In genomic region chr17:2396568-2397246, GRCh38 we compare ENCODE assay signal across 8 cellular contexts. TPM values are rescaled to one million over a fixed set of nuclear protein-coding genes. Genes with fewer than 3 reads are reported as not detected.
DNase-seq lines count a peak whose midpoint lies in the region; ATAC-seq and TF ChIP-seq lines count a peak whose summit lies in the region.

No MANE protein-coding gene starts in this region.

- H3K4me1 ChIP-seq in esophagus muscularis mucosa: peaks cover 56 to 64% (median 61%) of the 10 kb centered on the region in 4 donors
- H3K4me1 ChIP-seq in mucosa of rectum (ENCODE audit: control insufficient read depth in 2 of 2, insufficient read depth in 2 of 2, low read length in 2 of 2): peaks cover 55 to 62% of the 10 kb centered on the region in 2 donors

- no peak for TF ChIP-seq CTCF in GM20000 (IDR thresholded peaks at IDR 0.05; ENCODE audit: extremely low read depth, missing control alignments)
- TF ChIP-seq CTCF in esophagus muscularis mucosa (IDR thresholded peaks at IDR 0.05): peak in 1 of 3 experiments; percentile 10

- WGBS in esophagus muscularis mucosa: no CpG with 5 or more reads among the region's 34 CpGs

- ATAC-seq in HG02840 (IDR thresholded peaks at IDR 0.05; ENCODE audit: low FRiP score, unreplicated experiment): no peak

- H3K27me3 ChIP-seq in esophagus muscularis mucosa (peaks cover 0 to 5% (median 0%) of the 10 kb centered on the region in 4 donors), mucosa of rectum (ENCODE audit: control insufficient read depth in 2 of 2, insufficient read depth in 2 of 2, low read length in 2 of 2) (no peaks in the 10 kb centered on the region)

- H3K9me3 ChIP-seq in esophagus muscularis mucosa (no peaks in the 10 kb centered on the region), mucosa of rectum (ENCODE audit: control insufficient read depth in 2 of 2, low read length in 2 of 2) (no peaks in the 10 kb centered on the region)

- H3K36me3 ChIP-seq in esophagus muscularis mucosa (peaks cover 0 to 4% (median 0%) of the 10 kb centered on the region in 4 donors), mucosa of rectum (ENCODE audit: control insufficient read depth in 2 of 2, insufficient read depth in 2 of 2, low read length in 2 of 2) (no peaks in the 10 kb centered on the region)

- H3K4me3 ChIP-seq in esophagus muscularis mucosa (peak overlapping the region; percentile 46 to 75 (median 51)), mucosa of rectum (ENCODE audit: low read length in 2 of 2) (peak overlapping the region; percentile 56 to 63)

- H3K27ac ChIP-seq in esophagus muscularis mucosa (replicated peaks in 1 of 4) (peak overlapping the region; percentile 98 to 100 (median 100)), mucosa of rectum (ENCODE audit: low read depth in 2 of 2, low read length in 2 of 2) (peak overlapping the region; percentile 96 to 100)

- TF ChIP-seq POLR2A in esophagus muscularis mucosa (IDR thresholded peaks at IDR 0.05; ENCODE audit: low read depth): peak; percentile 84

- TF ChIP-seq EP300 in esophagus muscularis mucosa (IDR thresholded peaks at IDR 0.05): peak; percentile 52

- intact Hi-C loops in esophagus muscularis mucosa (cut with DNase I): no loop called here

- H3K9ac ChIP-seq in mucosa of rectum (ENCODE audit: low read depth in 1 of 2, low read length in 2 of 2): peak overlapping the region; percentile 79 to 92

- peak; percentile 69 to 74 for DNase-seq in AML-193 (lab: John Stamatoyannopoulos, UW)
- DNase-seq in GM20000 (ENCODE audit: low spot score): peak; percentile 79
- peak; percentile 90 to 96 for DNase-seq in NOMO-1 (lab: John Stamatoyannopoulos, UW; ENCODE audit: unreplicated experiment in 2 of 2)
- DNase-seq in activated T-helper 1 cell treated with Interleukin-2 at 50 U/mL for 16 hours (ENCODE audit: low read depth): peak; percentile 24
- DNase-seq in esophagus muscularis mucosa (ENCODE audit: extremely low spot score): peak; percentile 98
- DNase-seq in stromal cell of bone marrow (ENCODE audit: low read depth): peak; percentile 97

RNA-seq across cellular contexts. Expression of gene MNT, which starts 4.2 kb away (rescaled TPM):
- 10 to 100 TPM; 10.8 to 17.4 (median 13.8) TPM for total RNA-seq in esophagus muscularis mucosa

RNA-seq across cellular contexts. Expression of gene SGSM2, which starts 59.4 kb away (rescaled TPM):
- 10 to 100 TPM; 32.0 to 72.2 (median 37.8) TPM for total RNA-seq in esophagus muscularis mucosa

Comparison
In these comparisons a context has a peak if more than half of its experiments do, and no peak if none do; other contexts are left out.
1. DNase-seq: peak in every context shown above with its lines; median percentile 98 in esophagus muscularis mucosa; 97 in stromal cell of bone marrow; 93 in NOMO-1; 79 in GM20000; 72 in AML-193; 24 in activated T-helper 1 cell treated with Interleukin-2 at 50 U/mL for 16 hours.